1 cellular context compared by ENCODE assay signal in the genomic region with DNA sequence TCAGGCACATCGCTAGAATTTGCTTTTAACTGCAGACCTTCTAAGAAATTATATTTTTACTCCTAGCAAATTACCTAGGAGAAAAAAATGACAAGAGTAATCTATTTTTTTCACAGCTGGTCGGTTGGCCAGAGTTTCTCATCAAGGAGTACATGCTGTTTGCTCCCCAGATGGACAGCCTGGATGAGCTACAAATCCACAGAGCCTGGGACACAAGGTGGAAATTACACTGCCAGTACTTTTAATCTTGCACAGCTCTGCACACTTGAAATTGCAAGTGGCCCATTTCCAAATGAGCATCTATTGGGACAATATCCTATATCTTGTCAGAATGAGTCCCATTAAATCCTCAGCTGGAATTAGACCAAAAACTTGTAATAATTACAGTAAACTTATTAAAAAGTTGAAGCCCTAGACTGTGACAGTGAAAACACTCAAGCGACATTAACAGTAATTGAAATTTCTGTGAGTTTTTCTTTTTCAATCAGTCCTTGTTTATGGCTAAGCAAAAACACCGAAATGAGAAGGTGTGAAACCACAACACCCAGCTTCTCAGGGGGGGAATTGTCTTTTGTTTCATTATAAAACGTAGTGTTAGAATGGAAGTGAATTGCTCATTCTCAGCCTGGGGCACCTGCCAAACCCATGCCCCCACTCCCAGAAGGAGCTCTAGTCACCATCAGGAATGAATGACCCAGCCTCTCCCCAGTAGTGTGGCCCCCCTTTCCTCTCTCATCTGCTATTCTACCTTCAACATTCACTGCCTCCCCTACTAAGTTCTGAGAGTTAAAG.
TF ChIP-seq lines count a peak whose summit lies in the region.

No MANE protein-coding gene starts in this region.

TF ChIP-seq in GM12878, 131 proteins besides CTCF, POLR2A, EP300 and RAD21 (continued from another document and continues in another):
- TF ChIP-seq BHLHE40 (IDR thresholded peaks at IDR 0.05; ENCODE audit: borderline replicate concordance in 1 of 2, low read depth in 2 of 2, low read length in 1 of 2): peak; percentile 58 to 75; a peak in 2 of 4 replicates
- TF ChIP-seq ATF7 (IDR thresholded peaks at IDR 0.05; ENCODE audit: low read depth): peak; percentile 75
- TF ChIP-seq, protein P1, sequence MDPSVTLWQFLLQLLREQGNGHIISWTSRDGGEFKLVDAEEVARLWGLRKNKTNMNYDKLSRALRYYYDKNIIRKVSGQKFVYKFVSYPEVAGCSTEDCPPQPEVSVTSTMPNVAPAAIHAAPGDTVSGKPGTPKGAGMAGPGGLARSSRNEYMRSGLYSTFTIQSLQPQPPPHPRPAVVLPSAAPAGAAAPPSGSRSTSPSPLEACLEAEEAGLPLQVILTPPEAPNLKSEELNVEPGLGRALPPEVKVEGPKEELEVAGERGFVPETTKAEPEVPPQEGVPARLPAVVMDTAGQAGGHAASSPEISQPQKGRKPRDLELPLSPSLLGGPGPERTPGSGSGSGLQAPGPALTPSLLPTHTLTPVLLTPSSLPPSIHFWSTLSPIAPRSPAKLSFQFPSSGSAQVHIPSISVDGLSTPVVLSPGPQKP (IDR thresholded peaks at IDR 0.05; ENCODE audit: low read depth, low read length): no peak
- TF ChIP-seq SREBF2 (IDR thresholded peaks at IDR 0.05; ENCODE audit: low read length): no peak
- no peak for TF ChIP-seq WRNIP1 (IDR thresholded peaks at IDR 0.05; ENCODE audit: borderline replicate concordance, low read depth, low read length)
- peak; percentile 15; the same call in 1 of the 3 replicates for TF ChIP-seq POU2F2 (IDR thresholded peaks at IDR 0.05; ENCODE audit: borderline replicate concordance, low read depth, low read length)
- TF ChIP-seq RFX5 (IDR thresholded peaks at IDR 0.05; ENCODE audit: low read depth, low read length): no peak
- no peak for TF ChIP-seq TCF7 (IDR thresholded peaks at IDR 0.05; ENCODE audit: borderline replicate concordance)
- TF ChIP-seq NR2F1 (conservative IDR thresholded peaks at IDR 0.05): peak; percentile 65
- no peak for TF ChIP-seq NRF1 (conservative IDR thresholded peaks at IDR 0.05; ENCODE audit: low read depth, low read length)
- no peak for TF ChIP-seq PBX3 (IDR thresholded peaks at IDR 0.05; ENCODE audit: insufficient replicate concordance, low read depth, low read length)
- no peak for TF ChIP-seq TCF3 (IDR thresholded peaks at IDR 0.05; ENCODE audit: borderline replicate concordance, insufficient read depth, low read depth, low read length)
- TF ChIP-seq KLF5 (IDR thresholded peaks at IDR 0.05; ENCODE audit: partially characterized antibody): no peak
- no peak for TF ChIP-seq MAX (IDR thresholded peaks at IDR 0.05; ENCODE audit: low read depth, low read length)
- TF ChIP-seq ZBED1 (IDR thresholded peaks at IDR 0.05; ENCODE audit: borderline replicate concordance): no peak
- TF ChIP-seq CREM (IDR thresholded peaks at IDR 0.05; ENCODE audit: low read depth): 0 out of 2 replicates have a peak, but pooled peaks have one; percentile 11
- peak; percentile 85 for TF ChIP-seq GATAD2B (conservative IDR thresholded peaks at IDR 0.05; ENCODE audit: low read depth)
- 0 out of 2 replicates have a peak, but pooled peaks have one; percentile 27 for TF ChIP-seq EED (IDR thresholded peaks at IDR 0.05; ENCODE audit: low read depth)
- no peak for TF ChIP-seq BRCA1 (IDR thresholded peaks at IDR 0.05; ENCODE audit: low read depth, low read length)
- no peak for TF ChIP-seq NKRF (conservative IDR thresholded peaks at IDR 0.05)
- TF ChIP-seq, protein P2, sequence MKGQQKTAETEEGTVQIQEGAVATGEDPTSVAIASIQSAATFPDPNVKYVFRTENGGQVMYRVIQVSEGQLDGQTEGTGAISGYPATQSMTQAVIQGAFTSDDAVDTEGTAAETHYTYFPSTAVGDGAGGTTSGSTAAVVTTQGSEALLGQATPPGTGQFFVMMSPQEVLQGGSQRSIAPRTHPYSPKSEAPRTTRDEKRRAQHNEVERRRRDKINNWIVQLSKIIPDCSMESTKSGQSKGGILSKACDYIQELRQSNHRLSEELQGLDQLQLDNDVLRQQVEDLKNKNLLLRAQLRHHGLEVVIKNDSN (IDR thresholded peaks at IDR 0.05; ENCODE audit: borderline replicate concordance, extremely low read length, insufficient read depth, low read depth, low read length): no peak
- no peak for TF ChIP-seq HDAC6 (IDR thresholded peaks at IDR 0.05; ENCODE audit: unreplicated experiment)
- peak; percentile 97 for TF ChIP-seq DPF2 (IDR thresholded peaks at IDR 0.05)
- peak; percentile 62; the same call in 1 of the 2 replicates for TF ChIP-seq MLLT1 (IDR thresholded peaks at IDR 0.05)
- TF ChIP-seq KDM1A (IDR thresholded peaks at IDR 0.05; ENCODE audit: borderline replicate concordance): no peak
- TF ChIP-seq ASH2L (IDR thresholded peaks at IDR 0.05; ENCODE audit: borderline replicate concordance, low read depth): no peak
- peak; percentile 69 for TF ChIP-seq SMAD1 (IDR thresholded peaks at IDR 0.05; ENCODE audit: low read depth, partially characterized antibody)
- peak; percentile 69 for TF ChIP-seq MEF2B (IDR thresholded peaks at IDR 0.05; ENCODE audit: partially characterized antibody, poor library complexity, severe bottlenecking)
- TF ChIP-seq MYC (IDR thresholded peaks at IDR 0.05; ENCODE audit: insufficient read depth, insufficient read length, insufficient replicate concordance, low read length, severe bottlenecking): no peak
- TF ChIP-seq ZBTB33 (IDR thresholded peaks at IDR 0.05): no peak
- TF ChIP-seq BCL11A (IDR thresholded peaks at IDR 0.05; ENCODE audit: low read depth, low read length): peak; percentile 90
- TF ChIP-seq ETV6 (conservative IDR thresholded peaks at IDR 0.05 in 1 of 2, IDR thresholded peaks at IDR 0.05 in 1 of 2; ENCODE audit: borderline replicate concordance in 1 of 2, low read depth in 1 of 2): no peak
- no peak for TF ChIP-seq YBX1 (IDR thresholded peaks at IDR 0.05)
- peak; percentile 86 for TF ChIP-seq RUNX3 (IDR thresholded peaks at IDR 0.05; ENCODE audit: low read length)
- TF ChIP-seq MYB (IDR thresholded peaks at IDR 0.05; ENCODE audit: borderline replicate concordance, low read depth, low read length): 0 out of 2 replicates have a peak, but pooled peaks have one; percentile 27
- TF ChIP-seq STAT1 (conservative IDR thresholded peaks at IDR 0.05): no peak
- TF ChIP-seq MXI1 (IDR thresholded peaks at IDR 0.05; ENCODE audit: low read depth, low read length): no peak
- no peak for TF ChIP-seq EGR1 (IDR thresholded peaks at IDR 0.05; ENCODE audit: borderline replicate concordance in 1 of 2, low read depth in 2 of 2, low read length in 2 of 2)
- TF ChIP-seq FOXM1 (IDR thresholded peaks at IDR 0.05; ENCODE audit: low read depth, low read length): no peak
- no peak for TF ChIP-seq RCOR1 (conservative IDR thresholded peaks at IDR 0.05; ENCODE audit: low read depth, low read length)
- peak; percentile 81; the same call in 1 of the 2 replicates for TF ChIP-seq BACH1 (IDR thresholded peaks at IDR 0.05; ENCODE audit: borderline replicate concordance)
- no peak for TF ChIP-seq NR2C1 (IDR thresholded peaks at IDR 0.05)
- no peak for TF ChIP-seq GABPA (IDR thresholded peaks at IDR 0.05; ENCODE audit: low read depth)
- TF ChIP-seq NR2C2 (IDR thresholded peaks at IDR 0.05; ENCODE audit: borderline replicate concordance, control insufficient read depth, insufficient read length, low read depth): no peak
- peak; percentile 91 for TF ChIP-seq RELB (IDR thresholded peaks at IDR 0.05; ENCODE audit: low read depth)
- TF ChIP-seq, protein P3, sequence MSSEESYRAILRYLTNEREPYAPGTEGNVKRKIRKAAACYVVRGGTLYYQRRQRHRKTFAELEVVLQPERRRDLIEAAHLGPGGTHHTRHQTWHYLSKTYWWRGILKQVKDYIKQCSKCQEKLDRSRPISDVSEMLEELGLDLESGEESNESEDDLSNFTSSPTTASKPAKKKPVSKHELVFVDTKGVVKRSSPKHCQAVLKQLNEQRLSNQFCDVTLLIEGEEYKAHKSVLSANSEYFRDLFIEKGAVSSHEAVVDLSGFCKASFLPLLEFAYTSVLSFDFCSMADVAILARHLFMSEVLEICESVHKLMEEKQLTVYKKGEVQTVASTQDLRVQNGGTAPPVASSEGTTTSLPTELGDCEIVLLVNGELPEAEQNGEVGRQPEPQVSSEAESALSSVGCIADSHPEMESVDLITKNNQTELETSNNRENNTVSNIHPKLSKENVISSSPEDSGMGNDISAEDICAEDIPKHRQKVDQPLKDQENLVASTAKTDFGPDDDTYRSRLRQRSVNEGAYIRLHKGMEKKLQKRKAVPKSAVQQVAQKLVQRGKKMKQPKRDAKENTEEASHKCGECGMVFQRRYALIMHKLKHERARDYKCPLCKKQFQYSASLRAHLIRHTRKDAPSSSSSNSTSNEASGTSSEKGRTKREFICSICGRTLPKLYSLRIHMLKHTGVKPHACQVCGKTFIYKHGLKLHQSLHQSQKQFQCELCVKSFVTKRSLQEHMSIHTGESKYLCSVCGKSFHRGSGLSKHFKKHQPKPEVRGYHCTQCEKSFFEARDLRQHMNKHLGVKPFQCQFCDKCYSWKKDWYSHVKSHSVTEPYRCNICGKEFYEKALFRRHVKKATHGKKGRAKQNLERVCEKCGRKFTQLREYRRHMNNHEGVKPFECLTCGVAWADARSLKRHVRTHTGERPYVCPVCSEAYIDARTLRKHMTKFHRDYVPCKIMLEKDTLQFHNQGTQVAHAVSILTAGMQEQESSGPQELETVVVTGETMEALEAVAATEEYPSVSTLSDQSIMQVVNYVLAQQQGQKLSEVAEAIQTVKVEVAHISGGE (CRISPR knock-in tag; IDR thresholded peaks at IDR 0.05): no peak
- TF ChIP-seq JUND (IDR thresholded peaks at IDR 0.05; ENCODE audit: low read depth, low read length): no peak
- TF ChIP-seq TARDBP (IDR thresholded peaks at IDR 0.05; ENCODE audit: borderline replicate concordance): no peak
